In genomic region chr14:72962829-72963312, GRCh38 we compare ENCODE assay signal across 9 cellular contexts. TPM values are rescaled to one million over a fixed set of nuclear protein-coding genes. Genes with fewer than 3 reads are reported as not detected.
A peak's percentile ranks its signal among the peaks of the same experiment; 100 is the strongest.
DNase-seq lines count a peak whose midpoint lies in the region; ATAC-seq, FAIRE-seq and TF ChIP-seq lines count a peak whose summit lies in the region.
"Had no signal": no experiment of that assay in that cellular context is flagged by ENCODE, and none has a peak within 500 bp of the region (broad histone marks: within the 10 kb centered on the region; RNA-seq: fewer than 3 reads in every experiment).

No MANE protein-coding gene starts in this region.

- peak; percentile 27 for ATAC-seq in Right ventricle myocardium superior (ENCODE audit: poor library complexity)

- H3K23ac ChIP-seq in H1 (ENCODE audit: insufficient read length) = no peak overlapping the region

- H3K4me1 ChIP-seq in left ventricle myocardium inferior (no peaks in the 10 kb centered on the region), H1 (replicated peaks in 1 of 4; ENCODE audit: control insufficient read depth in 3 of 4, insufficient read depth in 4 of 4, low read length in 3 of 4) (no peaks in the 10 kb centered on the region)

- H4K91ac ChIP-seq in H1 (replicated peaks; ENCODE audit: insufficient read length, low read length) = no peak overlapping the region

- no peaks in the 10 kb centered on the region for H3K27me3 Mint-ChIP-seq in type B pancreatic cell
- H3K27me3 Mint-ChIP-seq: memory B cell had no signal

- TF ChIP-seq CTCF in left ventricle myocardium inferior (IDR thresholded peaks at IDR 0.05; ENCODE audit: borderline replicate concordance) = no peak
- no peak for TF ChIP-seq CTCF in H1 (IDR thresholded peaks at IDR 0.05; ENCODE audit: control extremely low read depth in 1 of 3, insufficient read depth in 1 of 3, low read depth in 1 of 3, low read length in 3 of 3)
- no peak for TF ChIP-seq CTCF in type B pancreatic cell (conservative IDR thresholded peaks at IDR 0.05)

- intact Hi-C loops in Right ventricle myocardium superior (cut with DNase I) = no loop called here
- intact Hi-C loops in left ventricle myocardium inferior (cut with micrococcal nuclease) = no loop called here

- H3K9ac ChIP-seq in H1 (replicated peaks in 1 of 4; ENCODE audit: extremely low read depth in 1 of 4, low read depth in 3 of 4, low read length in 3 of 4) = no peak overlapping the region

- TF ChIP-seq POLR2A in H1 (IDR thresholded peaks at IDR 0.05; ENCODE audit: control extremely low read depth in 1 of 2, low read depth in 2 of 2, low read length in 2 of 2) = no peak

- H3K36me3 Mint-ChIP-seq in type B pancreatic cell = peaks cover 12% of the 10 kb centered on the region

- H3K56ac ChIP-seq in H1 (replicated peaks; ENCODE audit: insufficient read length, low read depth, low read length) = no peak overlapping the region

- H3K79me2 ChIP-seq in H1 (ENCODE audit: control insufficient read depth in 1 of 2, insufficient read depth in 2 of 2, low read length in 2 of 2) = no peaks in the 10 kb centered on the region

- H3K27me3 ChIP-seq in left ventricle myocardium inferior (ENCODE audit: low read depth) = no peaks in the 10 kb centered on the region
- no peaks in the 10 kb centered on the region for H3K27me3 ChIP-seq in H1 (replicated peaks in 1 of 4; ENCODE audit: control insufficient read depth in 3 of 4, extremely low read depth in 1 of 4, insufficient read depth in 3 of 4, low read length in 3 of 4)

- FAIRE-seq in H1 (lab: Jason Lieb, UNC) = no peak

- H2AFZ ChIP-seq in H1 (ENCODE audit: low read length) = no peak overlapping the region

- H3K27ac ChIP-seq in left ventricle myocardium inferior (replicated peaks) (no peak overlapping the region), H1 (ENCODE audit: low read depth, low read length) (no peak overlapping the region)

- H3K9me3 Mint-ChIP-seq in type B pancreatic cell = no peaks in the 10 kb centered on the region
- H3K9me3 Mint-ChIP-seq: memory B cell had no signal

- no peak overlapping the region for H3K4ac ChIP-seq in H1 (replicated peaks; ENCODE audit: insufficient read length, low read depth, low read length)

- H4K20me1 ChIP-seq in H1 (replicated peaks in 1 of 2; ENCODE audit: control insufficient read depth in 1 of 2, insufficient read depth in 2 of 2, low read length in 2 of 2) = no peaks in the 10 kb centered on the region

- no peaks in the 10 kb centered on the region for H3K9me3 ChIP-seq in left ventricle myocardium inferior (replicated peaks)
- no peaks in the 10 kb centered on the region for H3K9me3 ChIP-seq in H1 (ENCODE audit: insufficient read depth in 2 of 2, low read depth in 1 of 2, low read length in 1 of 2)

- H3K4me1 Mint-ChIP-seq in type B pancreatic cell (ENCODE audit: unreplicated experiment) = peaks cover 8% of the 10 kb centered on the region
- H3K4me1 Mint-ChIP-seq: memory B cell had no signal

- H3K79me1 ChIP-seq in H1 (ENCODE audit: low read depth, low read length) = no peaks in the 10 kb centered on the region

- CTCF ChIA-PET in H1 (lab: Charles Lee; ENCODE audit: partially characterized antibody) = interaction anchor here (1.0 to 4.8 kb wide), 4 partner anchors 13 to 449 kb away, joined by 3 to 25 read pairs (median 6); no protein-coding TSS in a partner anchor

- no peak overlapping the region for H2BK12ac ChIP-seq in H1 (ENCODE audit: low read depth, low read length)

- POLR2A ChIA-PET in H1 (lab: Charles Lee; ENCODE audit: partially characterized antibody) = interaction anchor here (1.1 to 1.4 kb wide), 4 partner anchors 11 to 64 kb away, joined by 3 read pairs; partner anchors contain the start of gene ZFYVE1

- 64% methylated on average over 6 of the region's 6 CpGs; no CpG with 5 or more reads in 1 of the 2 experiments for WGBS in H1 (ENCODE audit: extremely low coverage in 1 of 2, insufficient coverage in 1 of 2, insufficient read length in 1 of 2, insufficient replicate concordance in 2 of 2, low coverage in 1 of 2, low lambda C conversion rate in 2 of 2, missing lambda C conversion rate in 1 of 2), 2 experiments

- TF ChIP-seq EP300 in H1 (IDR thresholded peaks at IDR 0.05; ENCODE audit: borderline replicate concordance in 1 of 2, low read depth in 2 of 2, low read length in 2 of 2) = no peak

- H3K23me2 ChIP-seq in H1 (ENCODE audit: low read depth, low read length) = no peaks in the 10 kb centered on the region

- no peak overlapping the region for H2BK5ac ChIP-seq in H1 (ENCODE audit: low read depth, low read length)

- H3K27ac Mint-ChIP-seq in type B pancreatic cell = peak overlapping the region; percentile 73
- H3K27ac Mint-ChIP-seq: memory B cell had no signal

- no peak overlapping the region for H4K5ac ChIP-seq in H1 (ENCODE audit: insufficient read length, low read depth, low read length)

- no peak for DNase-seq in Right ventricle myocardium superior
- no peak for DNase-seq in left ventricle myocardium inferior
- DNase-seq in NCI-H748 (lab: John Stamatoyannopoulos, UW; ENCODE audit: unreplicated experiment) = peak; percentile 89
- peak; percentile 54 to 67 for DNase-seq in H1 (ENCODE audit: low read depth in 1 of 2, low spot score in 2 of 2)
- no peak for DNase-seq in type B pancreatic cell (ENCODE audit: extremely low spot score, unreplicated experiment)
- no peak for DNase-seq in NCI-H187 treated with DMSO at 0.1 percent for 48 hours (lab: John Stamatoyannopoulos, UW)
- DNase-seq in activated CD8-positive, alpha-beta memory T cell treated with anti-CD3 and anti-CD28 coated beads for 24 hours = no peak
- DNase-seq in effector CD8-positive, alpha-beta T cell (lab: John Stamatoyannopoulos, UW) = no peak

- H3K4me3 ChIP-seq in left ventricle myocardium inferior (no peak overlapping the region), H1 (ENCODE audit: extremely low read depth in 1 of 4, insufficient read depth in 2 of 4, low read depth in 3 of 4, low read length in 4 of 4) (no peak overlapping the region)

- H2BK15ac ChIP-seq in H1 (ENCODE audit: low read length) = no peak overlapping the region

- H3K36me3 ChIP-seq in left ventricle myocardium inferior (peaks cover 35% of the 10 kb centered on the region), H1 (ENCODE audit: control insufficient read depth in 2 of 4, insufficient read depth in 4 of 4, low read length in 3 of 4) (peaks cover 2 to 8% (median 5%) of the 10 kb centered on the region in 4 experiments; a peak in 4 of 8 replicates)

- H3K14ac ChIP-seq in H1 (ENCODE audit: insufficient read length) = no peak overlapping the region

- H3K18ac ChIP-seq in H1 (ENCODE audit: extremely low read depth, low read length) = no peak overlapping the region

- no peak overlapping the region for H4K8ac ChIP-seq in H1 (ENCODE audit: extremely low read depth, insufficient read depth, low read length)

- no peak overlapping the region for H2BK120ac ChIP-seq in H1 (replicated peaks; ENCODE audit: low read depth, low read length)

- no peak for TF ChIP-seq RAD21 in H1 (IDR thresholded peaks at IDR 0.05 in 1 of 2, conservative IDR thresholded peaks at IDR 0.05 in 1 of 2; ENCODE audit: low read depth in 2 of 2, low read length in 2 of 2)

- no peak overlapping the region for H3K4me2 ChIP-seq in H1 (ENCODE audit: insufficient read depth in 1 of 2, low read depth in 2 of 2, low read length in 2 of 2)

- H2AK5ac ChIP-seq in H1 (ENCODE audit: low read depth, low read length) = no peak overlapping the region

- peak overlapping the region; percentile 28 for H3K4me3 Mint-ChIP-seq in type B pancreatic cell
- H3K4me3 Mint-ChIP-seq: memory B cell had no signal

- no peak overlapping the region for H2BK20ac ChIP-seq in H1 (ENCODE audit: low read length)

TF ChIP-seq in H1, 55 proteins besides CTCF, POLR2A, EP300 and RAD21:
- TF ChIP-seq TBP (IDR thresholded peaks at IDR 0.05; ENCODE audit: low read depth, low read length) (peak; percentile 98), MAFK (IDR thresholded peaks at IDR 0.05; ENCODE audit: low read depth, low read length) (peak; percentile 15; the same call in 1 of the 2 replicates), ZNF274 (IDR thresholded peaks at IDR 0.05; ENCODE audit: borderline replicate concordance, extremely low read depth, low read length) (no peak), POLR2AphosphoS5 (IDR thresholded peaks at IDR 0.05; ENCODE audit: low read depth, low read length) (no peak)

RNA-seq across cellular contexts. Expression of gene DCAF4, which starts 36.6 kb away (rescaled TPM):
- 5.5 TPM for total RNA-seq in Right ventricle myocardium superior
- 6.9 TPM for total RNA-seq in left ventricle myocardium inferior
- 16.8 and 21.1 TPM in 2 replicates for total RNA-seq in H1 (2021; fragmentation: NEBNext Ultra II Directional; extraction: Animal tissue kit (Norgen Biotek cat#: 25700))
- 17.0 and 26.3 TPM in 2 replicates for polyA plus RNA-seq in H1 (2011; rRNA removed)
- 28.3 TPM for polyA plus RNA-seq in H1 (2011; cell fraction: cytosol; rRNA removed)
- 35.9 TPM for polyA plus RNA-seq in H1 (2011; cell fraction: nucleus; rRNA removed)
- polyA plus RNA-seq in H1 (2012, experiment 1 of 2) = 13.7 to 17.0 TPM (median 14.8 TPM) in 4 replicates
- 7.8 TPM for polyA plus RNA-seq in H1 (2012, experiment 2 of 2)
- 22.5 TPM for polyA plus RNA-seq in H1 (2013, experiment 1 of 2)
- 22.9 TPM for polyA plus RNA-seq in H1 (2013, experiment 2 of 2)
- 24.8 and 27.4 TPM in 2 replicates for polyA minus RNA-seq in H1 (2011; rRNA and poly(A)+ RNA removed)
- polyA minus RNA-seq in H1 (2011; cell fraction: cytosol; rRNA and poly(A)+ RNA removed) = 7.8 TPM
- polyA minus RNA-seq in H1 (2011; cell fraction: nucleus; rRNA and poly(A)+ RNA removed) = 26.9 TPM
- total RNA-seq in type B pancreatic cell (ENCODE audit: low replicate concordance) = 11.0 and 17.9 TPM in 2 replicates

Comparison
In these comparisons a context has a peak if more than half of its experiments do, and no peak if none do; other contexts are left out.
1. DNase-seq: peak in NCI-H748 (single experiment) and H1 (2 of 2); none in Right ventricle myocardium superior (single experiment), left ventricle myocardium inferior (single experiment), type B pancreatic cell (single experiment), NCI-H187 treated with DMSO at 0.1 percent for 48 hours (single experiment), activated CD8-positive, alpha-beta memory T cell treated with anti-CD3 and anti-CD28 coated beads for 24 hours (single experiment) and effector CD8-positive, alpha-beta T cell (single experiment).